21 cellular contexts compared by ENCODE assay signal in genomic region chr1:147897030-147897756, GRCh38. TPM values are rescaled to one million over a fixed set of nuclear protein-coding genes. Genes with fewer than 3 reads are reported as not detected.
A peak's percentile ranks its signal among the peaks of the same experiment; 100 is the strongest.
DNase-seq lines count a peak whose midpoint lies in the region; ATAC-seq, FAIRE-seq and TF ChIP-seq lines count a peak whose summit lies in the region.
"Had no signal": no experiment of that assay in that cellular context is flagged by ENCODE, and none has a peak within 500 bp of the region (broad histone marks: within the 10 kb centered on the region; RNA-seq: fewer than 3 reads in every experiment).

No MANE protein-coding gene starts in this region.

- CTCF ChIA-PET in HEK293 (lab: Yijun Ruan, JAX), result interaction anchor here (0.6 to 1.0 kb wide), 3 partner anchors 393 to 505 kb away, joined by 3 read pairs; no protein-coding TSS in a partner anchor

- no peak for FAIRE-seq in pancreas (lab: Jason Lieb, UNC)
- FAIRE-seq: GM18507 had no signal

- TF ChIP-seq CTCF in HEK293 (tag by site-specific recombination; IDR thresholded peaks at IDR 0.05) (no peak), pancreas (IDR thresholded peaks at IDR 0.05) (no peak)

- H3K4me3 ChIP-seq in HEK293 (ENCODE audit: low read depth, low read length) (no peak overlapping the region), pancreas (no peak overlapping the region)
- H3K4me3 ChIP-seq: transverse colon had no signal

- no peaks in the 10 kb centered on the region for H3K36me3 ChIP-seq in HEK293 (ENCODE audit: control insufficient read depth in 2 of 2, insufficient read depth in 1 of 2, low read length in 2 of 2)
- H3K36me3 ChIP-seq in pancreas, result no peaks in the 10 kb centered on the region
- H3K36me3 ChIP-seq: transverse colon had no signal

- intact Hi-C loops in pancreas (cut with DNase I), result loop anchor here in 1 of 3 donors (10.0 kb wide), 2 partner anchors 252 to 392 kb away; no protein-coding TSS in a partner anchor

- 31 to 37% methylated on average over 8 of the region's 8 CpGs for WGBS in pancreas, 2 donors

- H3K27me3 ChIP-seq in pancreas, result no peaks in the 10 kb centered on the region
- H3K27me3 ChIP-seq: transverse colon had no signal

- POLR2A ChIA-PET in HEK293 (lab: Yijun Ruan, JAX), result no interaction called here

- DNase-seq in NCI-H226, result peak; percentile 44
- DNase-seq in ecto neural progenitor cell (ENCODE audit: low spot score), result peak; percentile 63
- peak in 2 of 6 donors; percentile 22 to 40 for DNase-seq in pancreas
- DNase-seq in germinal center (ENCODE audit: low spot score), result no peak
- DNase-seq in NCI-H1694 treated with DMSO at 0.1 percent for 48 hours (lab: John Stamatoyannopoulos, UW), result no peak
- DNase-seq: activated CD4-positive, alpha-beta T cell treated with anti-CD3 and anti-CD28 coated beads for 48 hours; activated CD8-positive, alpha-beta memory T cell treated with anti-CD3 and anti-CD28 coated beads, Interleukin-2, amount 10 ng/mL, durations not matched to agents 7 days and 5 days; AML-193; COR-L47; foreskin fibroblast; NCI-H1092; NCI-H2171 treated with DMSO at 0.1 percent for 48 hours; stimulated activated CD4-positive, alpha-beta T cell treated with anti-CD3 and anti-CD28 coated beads, Interleukin-2, amount 100 ng/mL, for 24 hours; stimulated activated naive CD8-positive, alpha-beta T cell treated with anti-CD3 and anti-CD28 coated beads, Interleukin-15, Interleukin-2, amounts not matched to agents 100 U/mL and 50 U/mL, for 24 hours; SW 1271; transverse colon had no signal

- ATAC-seq in pancreas (peak in 3 of 4 donors; percentile 43 to 53 (median 47)), HG03469 (IDR thresholded peaks at IDR 0.05; ENCODE audit: unreplicated experiment) (no peak)
- ATAC-seq: activated CD8-positive, alpha-beta memory T cell treated with anti-CD3 and anti-CD28 coated beads, Interleukin-2, amount 10 ng/mL, durations not matched to agents 7 days and 5 days; stimulated activated naive CD8-positive, alpha-beta T cell treated with anti-CD3 and anti-CD28 coated beads, Interleukin-15, Interleukin-2, amounts not matched to agents 100 U/mL and 50 U/mL, for 24 hours had no signal

- H3K4me1 ChIP-seq in HEK293 (ENCODE audit: control insufficient read depth, insufficient read depth, low read length), result no peaks in the 10 kb centered on the region
- H3K4me1 ChIP-seq in pancreas, result no peaks in the 10 kb centered on the region
- H3K4me1 ChIP-seq: transverse colon had no signal

- H3K9me3 ChIP-seq in HEK293 (ENCODE audit: control insufficient read depth, insufficient read depth, low read depth, low read length) (no peaks in the 10 kb centered on the region), pancreas (no peaks in the 10 kb centered on the region)
- H3K9me3 ChIP-seq: transverse colon had no signal

- no peak overlapping the region for H3K27ac ChIP-seq in HEK293 (ENCODE audit: extremely low read depth, low read depth, low read length)
- H3K27ac ChIP-seq in pancreas, result no peak overlapping the region
- H3K27ac ChIP-seq: transverse colon had no signal

TF ChIP-seq in HEK293, 187 proteins besides CTCF, POLR2A, EP300 and RAD21:
- TF ChIP-seq GLIS1 (tag by site-specific recombination; IDR thresholded peaks at IDR 0.05) (no peak), ZNF398 (tag by site-specific recombination; IDR thresholded peaks at IDR 0.05) (peak; percentile 45; the same call in 1 of the 2 replicates)
TF ChIP-seq in HEK293: peak in this region for 1.

RNA-seq across cellular contexts. Expression of gene GJA8, which starts 5.4 kb away (rescaled TPM):
- not detected for total RNA-seq in pancreas
- not detected for polyA plus RNA-seq in pancreas
- total RNA-seq: activated CD8-positive, alpha-beta memory T cell treated with anti-CD3 and anti-CD28 coated beads, Interleukin-2, amount 10 ng/mL, durations not matched to agents 7 days and 5 days; activated T-helper 2 cell treated with anti-CD3 and anti-CD28 coated beads, Interferon-gamma antibody, Interleukin-2, Interleukin-4, amounts not matched to agents 10 μg/mL and 5 μg/mL and 100 μg/mL, durations not matched to agents 14 hours and 24 hours and 36 hours; omental fat pad; transverse colon had no signal

RNA-seq across cellular contexts. Expression of gene GPR89B, which starts 31.0 kb away (rescaled TPM):
- 10 to 100 TPM in 1 of 6 donors, 1 to 10 TPM in 5; 6.0 to 10.3 (median 7.5) TPM for total RNA-seq in pancreas
- polyA plus RNA-seq in pancreas, result 10 to 100 TPM; 11.0 to 18.1 TPM

Comparison
In these comparisons a context has a peak if more than half of its experiments do, and no peak if none do; other contexts are left out.
1. DNase-seq: peak in NCI-H226 (single experiment) and ecto neural progenitor cell (single experiment); none in germinal center (single experiment) and NCI-H1694 treated with DMSO at 0.1 percent for 48 hours (single experiment).